ENCODE assay signal across 8 cellular contexts in genomic region chr1:66351913-66352312, GRCh38.
A peak's percentile ranks its signal among the peaks of the same experiment; 100 is the strongest.
DNase-seq lines count a peak whose midpoint lies in the region; ATAC-seq and TF ChIP-seq lines count a peak whose summit lies in the region.

No MANE protein-coding gene starts in this region.

- H3K27ac ChIP-seq in OCI-LY1 (ENCODE audit: low read depth, low read length, poor library complexity, severe bottlenecking) (peak overlapping the region; percentile 89), iPS-20b (ENCODE audit: low read length) (peak overlapping the region; percentile 57), aorta (ENCODE audit: low read depth in 1 of 2, low read length in 2 of 2) (no peak overlapping the region)

- 95 to 96% methylated on average over 3 of the region's 3 CpGs for WGBS in aorta, 2 donors

- no peaks in the 10 kb centered on the region for H3K9me3 ChIP-seq in OCI-LY1 (ENCODE audit: low read length)
- H3K9me3 ChIP-seq in iPS-20b (ENCODE audit: insufficient read depth, low read depth, low read length): no peaks in the 10 kb centered on the region
- no peaks in the 10 kb centered on the region for H3K9me3 ChIP-seq in aorta (ENCODE audit: control insufficient read depth, low read length)

- peaks cover 53% of the 10 kb centered on the region for H3K79me2 ChIP-seq in OCI-LY1 (ENCODE audit: insufficient read depth, low read length)

- no peaks in the 10 kb centered on the region for H3K9me2 ChIP-seq in OCI-LY1 (ENCODE audit: low read depth, low read length)

- ATAC-seq in GM18907 (IDR thresholded peaks at IDR 0.05; ENCODE audit: unreplicated experiment) (peak; percentile 55), HG02763 (IDR thresholded peaks at IDR 0.05; ENCODE audit: unreplicated experiment) (peak; percentile 32), GM21737 (IDR thresholded peaks at IDR 0.05; ENCODE audit: unreplicated experiment) (no peak), aorta (ENCODE audit: low FRiP score) (no peak)

- no peaks in the 10 kb centered on the region for H3F3A ChIP-seq in OCI-LY1 (ENCODE audit: insufficient read depth, low read length)

- H3K4me1 ChIP-seq in OCI-LY1 (ENCODE audit: insufficient read depth, low read length, severe bottlenecking) (peaks cover 81% of the 10 kb centered on the region), iPS-20b (ENCODE audit: insufficient read depth, low read length) (peaks cover 80% of the 10 kb centered on the region), aorta (ENCODE audit: control insufficient read depth in 1 of 2, insufficient read depth in 2 of 2, low read length in 2 of 2) (peaks cover 0 to 4% of the 10 kb centered on the region in 2 donors)

- H3K27me3 ChIP-seq in OCI-LY1 (ENCODE audit: insufficient read depth, low read length) (no peaks in the 10 kb centered on the region), iPS-20b (ENCODE audit: insufficient read depth, low read length) (no peaks in the 10 kb centered on the region), aorta (ENCODE audit: control insufficient read depth in 1 of 2, insufficient read depth in 2 of 2, low read length in 1 of 2) (no peaks in the 10 kb centered on the region)

- peaks cover 16% of the 10 kb centered on the region for H3K36me3 ChIP-seq in OCI-LY1 (ENCODE audit: insufficient read depth, low read length)
- no peaks in the 10 kb centered on the region for H3K36me3 ChIP-seq in iPS-20b (ENCODE audit: insufficient read depth, low read depth, low read length)
- no peaks in the 10 kb centered on the region for H3K36me3 ChIP-seq in aorta (ENCODE audit: control insufficient read depth in 1 of 2, insufficient read depth in 2 of 2, low read length in 1 of 2)

- intact Hi-C loops in aorta (cut with DNase I): no loop called here

- peak overlapping the region; percentile 12 for H3K4me3 ChIP-seq in OCI-LY1 (ENCODE audit: low read depth, low read length, poor library complexity, severe bottlenecking)
- 0 out of 2 replicates have a peak overlapping the region, but pooled peaks have one; percentile 9 for H3K4me3 ChIP-seq in iPS-20b (ENCODE audit: low read length)
- no peak overlapping the region for H3K4me3 ChIP-seq in aorta (ENCODE audit: low read length in 2 of 2)

- TF ChIP-seq CTCF in OCI-LY1 (IDR thresholded peaks at IDR 0.05; ENCODE audit: low read length): no peak

- H2AFZ ChIP-seq in OCI-LY1 (ENCODE audit: low read length): no peak overlapping the region

- peak overlapping the region; percentile 23; the same call in 1 of the 2 replicates for H3K4me2 ChIP-seq in OCI-LY1 (ENCODE audit: low read length)

- DNase-seq in NK-92 (lab: John Stamatoyannopoulos, UW; ENCODE audit: unreplicated experiment) (no peak), HT-29 (ENCODE audit: low spot score) (no peak), aorta (no peak)

- H4K20me1 ChIP-seq in OCI-LY1 (ENCODE audit: insufficient read depth, low read length): no peaks in the 10 kb centered on the region

- no peak overlapping the region; the same call in 1 of the 2 replicates for H3K9ac ChIP-seq in OCI-LY1 (ENCODE audit: low read length)
- peak overlapping the region; percentile 70; the same call in 1 of the 2 replicates for H3K9ac ChIP-seq in iPS-20b (ENCODE audit: low read depth, low read length)

Comparison
In these comparisons a context has a peak if more than half of its experiments do, and no peak if none do; other contexts are left out.
1. ATAC-seq: peak in GM18907 (single experiment) and HG02763 (single experiment); none in GM21737 (single experiment) and aorta (single experiment).
2. H3K27ac ChIP-seq: peak in OCI-LY1 (single experiment) and iPS-20b (single experiment); none in aorta (0 of 2).
3. H3K4me3 ChIP-seq: peak in OCI-LY1 (single experiment) and iPS-20b (single experiment); none in aorta (0 of 2).